8 cellular contexts compared by ENCODE assay signal in genomic region chr5:172984244-172984953, GRCh38. TPM values are rescaled to one million over a fixed set of nuclear protein-coding genes. Genes with fewer than 3 reads are reported as not detected.
DNase-seq lines count a peak whose midpoint lies in the region; ATAC-seq and TF ChIP-seq lines count a peak whose summit lies in the region.

No MANE protein-coding gene starts in this region.

- H3K27me3 ChIP-seq in ascending aorta (no peaks in the 10 kb centered on the region), hepatocyte (no peaks in the 10 kb centered on the region)

- H3K9me3 Mint-ChIP-seq in T-helper 2 cell treated with Interferon-gamma antibody and Interleukin-4, amounts not matched to agents 5 μg/mL and 100 μg/mL, for 36 hours, result no peaks in the 10 kb centered on the region

- peaks cover 29% of the 10 kb centered on the region for H4K20me1 ChIP-seq in hepatocyte (ENCODE audit: insufficient read depth, poor library complexity, severe bottlenecking)

- H3K27ac ChIP-seq in ascending aorta (peak overlapping the region; percentile 92 to 98), hepatocyte (peak overlapping the region; percentile 93)

- peak overlapping the region; percentile 33 for H2AFZ ChIP-seq in hepatocyte

- 2% methylated on average over 15 of the region's 15 CpGs for WGBS in hepatocyte (ENCODE audit: low lambda C conversion rate, missing lambda C conversion rate)

- peaks cover 53% of the 10 kb centered on the region for H3K79me2 ChIP-seq in hepatocyte

- peak; percentile 68 for TF ChIP-seq CTCF in GM12872 (IDR thresholded peaks at IDR 0.05; ENCODE audit: insufficient read depth, low read depth, low read length)
- TF ChIP-seq CTCF in ascending aorta (IDR thresholded peaks at IDR 0.05), result peak; percentile 16 to 52 (median 48)
- peak; percentile 58 for TF ChIP-seq CTCF in hepatocyte (IDR thresholded peaks at IDR 0.05; ENCODE audit: poor library complexity)
- peak; percentile 77 for TF ChIP-seq CTCF in retinal pigment epithelial cell (conservative IDR thresholded peaks at IDR 0.05; ENCODE audit: low read depth, low read length)

- H3K36me3 Mint-ChIP-seq in T-helper 2 cell treated with Interferon-gamma antibody and Interleukin-4, amounts not matched to agents 5 μg/mL and 100 μg/mL, for 36 hours (ENCODE audit: low read depth), result peaks cover 25% of the 10 kb centered on the region

- peak; percentile 55 for ATAC-seq in HG02610 (IDR thresholded peaks at IDR 0.05; ENCODE audit: unreplicated experiment)

- peak overlapping the region; percentile 73 to 93 for H3K4me3 ChIP-seq in ascending aorta
- peak overlapping the region; percentile 74 for H3K4me3 ChIP-seq in hepatocyte
- peak overlapping the region; percentile 88 for H3K4me3 ChIP-seq in retinal pigment epithelial cell (ENCODE audit: low read length)

- peaks cover 10% of the 10 kb centered on the region in 2 donors for H3K36me3 ChIP-seq in ascending aorta
- no peaks in the 10 kb centered on the region for H3K36me3 ChIP-seq in hepatocyte (replicated peaks; ENCODE audit: insufficient read depth, low read depth)

- peak overlapping the region; percentile 88 for H3K4me3 Mint-ChIP-seq in T-helper 2 cell treated with Interferon-gamma antibody and Interleukin-4, amounts not matched to agents 5 μg/mL and 100 μg/mL, for 36 hours

- H3K4me2 ChIP-seq in hepatocyte, result peak overlapping the region; percentile 88

- DNase-seq in NCI-H1092 (lab: John Stamatoyannopoulos, UW) (peak; percentile 50), ascending aorta (ENCODE audit: low spot score in 2 of 2) (peak; percentile 39 to 92), hepatocyte (ENCODE audit: low spot score) (peak; percentile 88), retinal pigment epithelial cell (ENCODE audit: low read depth) (peak; percentile 86), NCI-H1048 (lab: John Stamatoyannopoulos, UW) (no peak)
- peak; percentile 74 for DNase-seq in T-helper 2 cell treated with Interferon-gamma antibody and Interleukin-4, amounts not matched to agents 5 μg/mL and 100 μg/mL, for 36 hours (ENCODE audit: low spot score)

- H3K9me3 ChIP-seq in ascending aorta (no peaks in the 10 kb centered on the region), hepatocyte (ENCODE audit: low read depth) (no peaks in the 10 kb centered on the region)

- intact Hi-C loops in ascending aorta (cut with DNase I), result loop anchor here (5.0 kb wide), 1 partner anchor 298 kb away; no protein-coding TSS in a partner anchor

- no peaks in the 10 kb centered on the region for H3K27me3 Mint-ChIP-seq in T-helper 2 cell treated with Interferon-gamma antibody and Interleukin-4, amounts not matched to agents 5 μg/mL and 100 μg/mL, for 36 hours (ENCODE audit: low read depth)

- H3K4me1 Mint-ChIP-seq in T-helper 2 cell treated with Interferon-gamma antibody and Interleukin-4, amounts not matched to agents 5 μg/mL and 100 μg/mL, for 36 hours (ENCODE audit: low read depth), result peaks cover 23% of the 10 kb centered on the region

- peak overlapping the region; percentile 98 for H3K27ac Mint-ChIP-seq in T-helper 2 cell treated with Interferon-gamma antibody and Interleukin-4, amounts not matched to agents 5 μg/mL and 100 μg/mL, for 36 hours

- H3K4me1 ChIP-seq in ascending aorta (peaks cover 8 to 14% of the 10 kb centered on the region in 2 donors), hepatocyte (ENCODE audit: insufficient read depth) (peaks cover 9% of the 10 kb centered on the region)

- H3K9me2 ChIP-seq in hepatocyte (replicated peaks; ENCODE audit: insufficient read depth), result no peaks in the 10 kb centered on the region

RNA-seq across cellular contexts. Expression of gene ATP6V0E1, which starts 0.8 kb away (rescaled TPM):
- total RNA-seq in ascending aorta (62.6 TPM), hepatocyte (216 and 283 TPM in 2 replicates)
- 631 and 657 TPM in 2 replicates for polyA plus RNA-seq in hepatocyte

RNA-seq across cellular contexts. Expression of gene RPL26L1, which starts 25.2 kb away (rescaled TPM):
- total RNA-seq in ascending aorta (0.75 TPM), hepatocyte (48.0 and 51.5 TPM in 2 replicates)
- 55.2 and 69.1 TPM in 2 replicates for polyA plus RNA-seq in hepatocyte

Comparison
In these comparisons a context has a peak if more than half of its experiments do, and no peak if none do; other contexts are left out.
1. RNA of gene RPL26L1, which starts 25.2 kb away (total RNA-seq): 48.0 to 51.5 TPM in hepatocyte; 0.75 TPM in ascending aorta (single experiment); every median in the first group is over 10 times any median in the second.
2. Peak in every context shown above with its lines, with median percentiles within 50 percentile points of each other: CTCF ChIP-seq and H3K4me3 ChIP-seq.